Comparison of ENCODE assay signal across 8 cellular contexts in the genomic region with DNA sequence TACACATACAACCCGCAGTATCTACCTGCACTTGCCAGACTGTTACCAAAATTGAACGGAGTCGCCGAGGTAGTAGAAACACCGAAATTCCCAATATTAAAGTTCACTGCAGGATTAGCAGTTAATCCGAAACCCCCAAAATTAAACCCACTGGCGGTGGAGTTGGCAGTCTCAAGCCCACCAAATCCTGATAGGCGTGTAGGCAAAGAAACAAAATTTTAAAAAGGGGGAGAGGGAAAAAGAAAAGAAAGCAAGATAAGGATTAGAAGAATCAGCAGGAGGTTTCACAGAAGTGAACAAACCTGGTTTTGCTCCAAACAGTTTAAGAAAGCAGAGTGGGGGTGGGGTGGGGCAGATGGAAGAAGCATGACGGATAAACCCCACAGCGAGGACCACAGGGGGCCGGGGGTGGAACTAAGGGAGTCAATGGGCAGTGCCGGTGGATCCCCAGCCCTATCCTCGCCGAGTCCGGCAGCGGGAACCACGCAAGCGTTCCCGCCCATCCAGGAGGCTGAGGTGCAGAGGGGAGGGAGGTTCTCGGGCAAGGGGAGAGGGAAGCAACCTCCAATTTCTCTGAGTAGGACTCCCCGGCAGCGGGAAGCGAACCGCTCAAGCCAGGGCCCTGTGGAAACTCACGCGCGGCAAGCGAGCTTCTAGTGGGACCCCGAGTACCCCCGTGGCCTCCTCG. TPM values are rescaled to one million over a fixed set of nuclear protein-coding genes. Genes with fewer than 3 reads are reported as not detected.
A peak's percentile ranks its signal among the peaks of the same experiment; 100 is the strongest.
DNase-seq lines count a peak whose midpoint lies in the region; ATAC-seq and TF ChIP-seq lines count a peak whose summit lies in the region.

No MANE protein-coding gene starts in this region.

- H3K27me3 ChIP-seq in effector memory CD4-positive, alpha-beta T cell (replicated peaks; ENCODE audit: control insufficient read depth, insufficient read depth, low read length, poor library complexity, severe bottlenecking) = no peaks in the 10 kb centered on the region

- H3K9me3 ChIP-seq in effector memory CD4-positive, alpha-beta T cell (ENCODE audit: control insufficient read depth, low read length) = no peaks in the 10 kb centered on the region

- no peak for TF ChIP-seq CTCF in AG10803 (conservative IDR thresholded peaks at IDR 0.05; ENCODE audit: low read length)

- peak; percentile 52 for DNase-seq in AG10803 (ENCODE audit: low read depth)
- peak; percentile 80 for DNase-seq in NCI-H510A (lab: John Stamatoyannopoulos, UW)
- peak; percentile 86 for DNase-seq in activated CD4-positive, alpha-beta T cell treated with anti-CD3 and anti-CD28 coated beads, Interleukin-2, amount 10 ng/mL, durations not matched to agents 24 days and 14 days
- peak; percentile 10 to 20 (median 17) for DNase-seq in effector memory CD4-positive, alpha-beta T cell
- no peak for DNase-seq in memory B cell (ENCODE audit: low spot score in 2 of 2)
- peak; percentile 75 for DNase-seq in stimulated activated CD8-positive, alpha-beta memory T cell treated with anti-CD3 and anti-CD28 coated beads, Interleukin-4, amount 100 ng/mL, for 48 hours

- H3K9me3 Mint-ChIP-seq in activated CD4-positive, alpha-beta T cell treated with anti-CD3 and anti-CD28 coated beads, Interleukin-2, amount 10 ng/mL, durations not matched to agents 24 days and 14 days = no peaks in the 10 kb centered on the region
- H3K9me3 Mint-ChIP-seq in memory B cell = no peaks in the 10 kb centered on the region

- H3K36me3 ChIP-seq in effector memory CD4-positive, alpha-beta T cell (ENCODE audit: control insufficient read depth, insufficient read depth, low read length) = peaks cover 6% of the 10 kb centered on the region

- no peaks in the 10 kb centered on the region for H3K27me3 Mint-ChIP-seq in activated CD4-positive, alpha-beta T cell treated with anti-CD3 and anti-CD28 coated beads, Interleukin-2, amount 10 ng/mL, durations not matched to agents 24 days and 14 days
- H3K27me3 Mint-ChIP-seq in memory B cell = no peaks in the 10 kb centered on the region

- peaks cover 32% of the 10 kb centered on the region for H3K4me1 Mint-ChIP-seq in activated CD4-positive, alpha-beta T cell treated with anti-CD3 and anti-CD28 coated beads, Interleukin-2, amount 10 ng/mL, durations not matched to agents 24 days and 14 days
- peaks cover 13% of the 10 kb centered on the region for H3K4me1 Mint-ChIP-seq in memory B cell

- peak overlapping the region; percentile 90 for H3K27ac ChIP-seq in effector memory CD4-positive, alpha-beta T cell (ENCODE audit: insufficient read depth, low read length, poor library complexity, severe bottlenecking)

- ATAC-seq in GM18907 (IDR thresholded peaks at IDR 0.05; ENCODE audit: unreplicated experiment) (peak; percentile 40), HG03175 (IDR thresholded peaks at IDR 0.05; ENCODE audit: unreplicated experiment) (peak; percentile 29), memory B cell (ENCODE audit: low read depth) (no peak)

- intact Hi-C loops in activated CD4-positive, alpha-beta T cell treated with anti-CD3 and anti-CD28 coated beads, Interleukin-2, amount 10 ng/mL, durations not matched to agents 24 days and 14 days (cut with micrococcal nuclease) = loop anchor here (1.0 to 5.0 kb wide), 9 partner anchors 67 to 1010 kb away; a partner anchor contains a TSS

- peaks cover 12% of the 10 kb centered on the region for H3K4me1 ChIP-seq in effector memory CD4-positive, alpha-beta T cell (ENCODE audit: control insufficient read depth, insufficient read depth, low read length, poor library complexity, severe bottlenecking)

- peak overlapping the region; percentile 77 for H3K4me3 ChIP-seq in AG10803 (ENCODE audit: low read length)
- H3K4me3 ChIP-seq in effector memory CD4-positive, alpha-beta T cell (ENCODE audit: insufficient read depth, low read depth, low read length, poor library complexity, severe bottlenecking) = peak overlapping the region; percentile 96

- peak overlapping the region; percentile 92 for H3K27ac Mint-ChIP-seq in activated CD4-positive, alpha-beta T cell treated with anti-CD3 and anti-CD28 coated beads, Interleukin-2, amount 10 ng/mL, durations not matched to agents 24 days and 14 days
- H3K27ac Mint-ChIP-seq in memory B cell = peak overlapping the region; percentile 90

- H3K4me3 Mint-ChIP-seq in activated CD4-positive, alpha-beta T cell treated with anti-CD3 and anti-CD28 coated beads, Interleukin-2, amount 10 ng/mL, durations not matched to agents 24 days and 14 days = peak overlapping the region; percentile 95
- H3K4me3 Mint-ChIP-seq in memory B cell = peak overlapping the region; percentile 97

- H3K36me3 Mint-ChIP-seq in activated CD4-positive, alpha-beta T cell treated with anti-CD3 and anti-CD28 coated beads, Interleukin-2, amount 10 ng/mL, durations not matched to agents 24 days and 14 days (ENCODE audit: low read depth) = peaks cover 18% of the 10 kb centered on the region
- peaks cover 10% of the 10 kb centered on the region for H3K36me3 Mint-ChIP-seq in memory B cell

RNA-seq across cellular contexts. Expression of a gene that starts 0.6 kb away (rescaled TPM):
- 72.6 and 75.1 TPM in 2 replicates for total RNA-seq in activated CD4-positive, alpha-beta T cell treated with anti-CD3 and anti-CD28 coated beads, Interleukin-2, amount 10 ng/mL, durations not matched to agents 24 days and 14 days

Comparison
In these comparisons a context has a peak if more than half of its experiments do, and no peak if none do; other contexts are left out.
1. DNase-seq: peak in AG10803 (single experiment), NCI-H510A (single experiment), activated CD4-positive, alpha-beta T cell treated with anti-CD3 and anti-CD28 coated beads, Interleukin-2, amount 10 ng/mL, durations not matched to agents 24 days and 14 days (single experiment), effector memory CD4-positive, alpha-beta T cell (3 of 3) and stimulated activated CD8-positive, alpha-beta memory T cell treated with anti-CD3 and anti-CD28 coated beads, Interleukin-4, amount 100 ng/mL, for 48 hours (single experiment); none in memory B cell (0 of 2).